Comparison of ENCODE assay signal across 1 cellular context in the genomic region with DNA sequence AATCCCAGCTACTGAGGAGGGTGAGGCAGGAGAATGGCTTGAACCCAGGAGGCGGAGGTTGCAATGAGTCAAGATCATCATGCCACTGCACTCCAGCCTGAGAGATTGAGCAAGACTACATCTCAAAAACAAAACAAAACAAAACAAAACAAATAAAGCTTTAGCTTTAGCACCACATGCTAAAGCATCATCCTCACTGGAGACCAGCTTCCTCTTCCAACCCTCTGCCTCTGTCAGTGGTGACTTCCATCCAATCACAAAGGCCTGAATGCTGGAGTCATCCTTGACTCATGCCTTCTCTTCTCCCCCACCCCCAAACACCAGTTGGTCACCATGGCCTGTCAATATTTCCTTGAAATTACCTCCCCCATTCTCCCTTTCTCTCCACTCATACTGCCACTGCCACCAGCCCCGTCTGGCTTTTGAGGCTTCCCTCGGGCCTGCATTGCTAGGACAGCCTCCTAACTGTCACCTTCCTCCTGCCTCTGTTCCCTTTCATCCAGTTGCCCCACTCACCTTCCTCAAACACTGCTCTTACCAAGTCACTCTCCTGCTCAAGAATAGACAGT.
TF ChIP-seq lines count a peak whose summit lies in the region.

No MANE protein-coding gene starts in this region.

TF ChIP-seq in GM23338, 12 proteins besides CTCF, POLR2A, EP300 and RAD21 (continued from another document):
- TF ChIP-seq, protein P1, sequence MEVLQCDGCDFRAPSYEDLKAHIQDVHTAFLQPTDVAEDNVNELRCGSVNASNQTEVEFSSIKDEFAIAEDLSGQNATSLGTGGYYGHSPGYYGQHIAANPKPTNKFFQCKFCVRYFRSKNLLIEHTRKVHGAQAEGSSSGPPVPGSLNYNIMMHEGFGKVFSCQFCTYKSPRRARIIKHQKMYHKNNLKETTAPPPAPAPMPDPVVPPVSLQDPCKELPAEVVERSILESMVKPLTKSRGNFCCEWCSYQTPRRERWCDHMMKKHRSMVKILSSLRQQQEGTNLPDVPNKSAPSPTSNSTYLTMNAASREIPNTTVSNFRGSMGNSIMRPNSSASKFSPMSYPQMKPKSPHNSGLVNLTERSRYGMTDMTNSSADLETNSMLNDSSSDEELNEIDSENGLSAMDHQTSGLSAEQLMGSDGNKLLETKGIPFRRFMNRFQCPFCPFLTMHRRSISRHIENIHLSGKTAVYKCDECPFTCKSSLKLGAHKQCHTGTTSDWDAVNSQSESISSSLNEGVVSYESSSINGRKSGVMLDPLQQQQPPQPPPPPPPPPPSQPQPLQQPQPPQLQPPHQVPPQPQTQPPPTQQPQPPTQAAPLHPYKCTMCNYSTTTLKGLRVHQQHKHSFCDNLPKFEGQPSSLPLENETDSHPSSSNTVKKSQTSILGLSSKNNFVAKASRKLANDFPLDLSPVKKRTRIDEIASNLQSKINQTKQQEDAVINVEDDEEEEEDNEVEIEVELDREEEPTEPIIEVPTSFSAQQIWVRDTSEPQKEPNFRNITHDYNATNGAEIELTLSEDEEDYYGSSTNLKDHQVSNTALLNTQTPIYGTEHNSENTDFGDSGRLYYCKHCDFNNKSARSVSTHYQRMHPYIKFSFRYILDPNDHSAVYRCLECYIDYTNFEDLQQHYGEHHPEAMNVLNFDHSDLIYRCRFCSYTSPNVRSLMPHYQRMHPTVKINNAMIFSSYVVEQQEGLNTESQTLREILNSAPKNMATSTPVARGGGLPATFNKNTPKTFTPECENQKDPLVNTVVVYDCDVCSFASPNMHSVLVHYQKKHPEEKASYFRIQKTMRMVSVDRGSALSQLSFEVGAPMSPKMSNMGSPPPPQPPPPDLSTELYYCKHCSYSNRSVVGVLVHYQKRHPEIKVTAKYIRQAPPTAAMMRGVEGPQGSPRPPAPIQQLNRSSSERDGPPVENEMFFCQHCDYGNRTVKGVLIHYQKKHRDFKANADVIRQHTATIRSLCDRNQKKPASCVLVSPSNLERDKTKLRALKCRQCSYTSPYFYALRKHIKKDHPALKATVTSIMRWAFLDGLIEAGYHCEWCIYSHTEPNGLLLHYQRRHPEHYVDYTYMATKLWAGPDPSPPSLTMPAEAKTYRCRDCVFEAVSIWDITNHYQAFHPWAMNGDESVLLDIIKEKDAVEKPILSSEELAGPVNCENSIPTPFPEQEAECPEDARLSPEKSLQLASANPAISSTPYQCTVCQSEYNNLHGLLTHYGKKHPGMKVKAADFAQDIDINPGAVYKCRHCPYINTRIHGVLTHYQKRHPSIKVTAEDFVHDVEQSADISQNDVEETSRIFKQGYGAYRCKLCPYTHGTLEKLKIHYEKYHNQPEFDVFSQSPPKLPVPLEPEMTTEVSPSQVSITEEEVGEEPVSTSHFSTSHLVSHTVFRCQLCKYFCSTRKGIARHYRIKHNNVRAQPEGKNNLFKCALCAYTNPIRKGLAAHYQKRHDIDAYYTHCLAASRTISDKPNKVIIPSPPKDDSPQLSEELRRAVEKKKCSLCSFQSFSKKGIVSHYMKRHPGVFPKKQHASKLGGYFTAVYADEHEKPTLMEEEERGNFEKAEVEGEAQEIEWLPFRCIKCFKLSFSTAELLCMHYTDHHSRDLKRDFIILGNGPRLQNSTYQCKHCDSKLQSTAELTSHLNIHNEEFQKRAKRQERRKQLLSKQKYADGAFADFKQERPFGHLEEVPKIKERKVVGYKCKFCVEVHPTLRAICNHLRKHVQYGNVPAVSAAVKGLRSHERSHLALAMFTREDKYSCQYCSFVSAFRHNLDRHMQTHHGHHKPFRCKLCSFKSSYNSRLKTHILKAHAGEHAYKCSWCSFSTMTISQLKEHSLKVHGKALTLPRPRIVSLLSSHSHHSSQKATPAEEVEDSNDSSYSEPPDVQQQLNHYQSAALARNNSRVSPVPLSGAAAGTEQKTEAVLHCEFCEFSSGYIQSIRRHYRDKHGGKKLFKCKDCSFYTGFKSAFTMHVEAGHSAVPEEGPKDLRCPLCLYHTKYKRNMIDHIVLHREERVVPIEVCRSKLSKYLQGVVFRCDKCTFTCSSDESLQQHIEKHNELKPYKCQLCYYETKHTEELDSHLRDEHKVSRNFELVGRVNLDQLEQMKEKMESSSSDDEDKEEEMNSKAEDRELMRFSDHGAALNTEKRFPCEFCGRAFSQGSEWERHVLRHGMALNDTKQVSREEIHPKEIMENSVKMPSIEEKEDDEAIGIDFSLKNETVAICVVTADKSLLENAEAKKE (CRISPR knock-in tag; IDR thresholded peaks at IDR 0.05) = no peak
- TF ChIP-seq EZH2phosphoT487 (IDR thresholded peaks at IDR 0.05; ENCODE audit: unreplicated experiment) (no peak), JUNB (IDR thresholded peaks at IDR 0.05; ENCODE audit: unreplicated experiment) (no peak)
- TF ChIP-seq, protein P2, sequence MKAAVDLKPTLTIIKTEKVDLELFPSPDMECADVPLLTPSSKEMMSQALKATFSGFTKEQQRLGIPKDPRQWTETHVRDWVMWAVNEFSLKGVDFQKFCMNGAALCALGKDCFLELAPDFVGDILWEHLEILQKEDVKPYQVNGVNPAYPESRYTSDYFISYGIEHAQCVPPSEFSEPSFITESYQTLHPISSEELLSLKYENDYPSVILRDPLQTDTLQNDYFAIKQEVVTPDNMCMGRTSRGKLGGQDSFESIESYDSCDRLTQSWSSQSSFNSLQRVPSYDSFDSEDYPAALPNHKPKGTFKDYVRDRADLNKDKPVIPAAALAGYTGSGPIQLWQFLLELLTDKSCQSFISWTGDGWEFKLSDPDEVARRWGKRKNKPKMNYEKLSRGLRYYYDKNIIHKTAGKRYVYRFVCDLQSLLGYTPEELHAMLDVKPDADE (IDR thresholded peaks at IDR 0.05) = no peak
